In the genomic region with DNA sequence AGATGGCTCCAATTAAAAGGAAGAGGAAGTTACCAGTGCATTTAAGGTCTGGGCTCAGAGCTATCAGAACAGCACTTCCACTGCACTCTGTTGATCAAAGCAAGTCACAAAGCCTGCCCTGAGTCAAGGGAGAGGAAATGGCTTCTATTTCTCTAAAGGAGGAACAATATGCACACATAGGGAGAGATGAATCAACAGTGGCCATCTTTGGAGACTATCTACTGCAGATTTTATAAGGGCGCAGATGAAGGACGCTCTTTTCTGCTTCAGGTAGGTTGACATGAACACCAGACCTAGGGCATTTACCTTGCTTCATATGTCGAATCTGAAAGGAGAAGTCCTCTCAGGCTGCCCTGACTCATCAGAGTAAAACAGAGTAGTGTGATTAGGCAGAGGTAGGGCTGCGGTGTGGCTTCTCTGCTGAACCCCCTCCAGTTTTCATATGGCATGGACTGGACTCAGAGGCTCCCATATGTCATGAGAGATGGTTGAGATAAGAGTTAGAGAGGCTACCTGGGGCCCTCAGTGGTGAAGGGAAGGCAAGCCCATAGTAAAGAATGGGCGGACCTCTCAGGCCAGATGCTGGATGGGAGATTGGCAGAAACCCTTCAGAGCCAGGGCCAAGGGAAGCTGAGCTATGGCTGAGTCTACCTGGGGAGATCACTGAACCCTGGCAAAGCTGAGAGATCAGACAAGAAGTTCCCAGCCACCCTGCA, we compare ENCODE assay signal across 8 cellular contexts.
A peak's percentile ranks its signal among the peaks of the same experiment; 100 is the strongest.
DNase-seq lines count a peak whose midpoint lies in the region; ATAC-seq lines count a peak whose summit lies in the region.

No MANE protein-coding gene starts in this region.

- peak; percentile 52 for ATAC-seq in GM18870 (IDR thresholded peaks at IDR 0.05; ENCODE audit: unreplicated experiment)
- peak; percentile 73 for ATAC-seq in HG02938 (IDR thresholded peaks at IDR 0.05; ENCODE audit: unreplicated experiment)
- peak; percentile 52 for ATAC-seq in effector memory CD8-positive, alpha-beta T cell (replicated peaks)

- H3K27me3 Mint-ChIP-seq in effector memory CD8-positive, alpha-beta T cell: no peaks in the 10 kb centered on the region

- no peaks in the 10 kb centered on the region for H3K9me3 Mint-ChIP-seq in effector memory CD8-positive, alpha-beta T cell

- H3K36me3 Mint-ChIP-seq in effector memory CD8-positive, alpha-beta T cell (ENCODE audit: insufficient read depth): peaks cover 8% of the 10 kb centered on the region

- peak overlapping the region; percentile 33 to 50 for H3K4me3 Mint-ChIP-seq in effector memory CD8-positive, alpha-beta T cell

- peak overlapping the region; percentile 64 to 91 for H3K27ac Mint-ChIP-seq in effector memory CD8-positive, alpha-beta T cell

- DNase-seq in SKM-1 (lab: John Stamatoyannopoulos, UW; ENCODE audit: unreplicated experiment) (peak; percentile 8), NCI-H510A treated with DMSO at 0.1 percent for 48 hours (lab: John Stamatoyannopoulos, UW) (no peak), HuH-7.5 (ENCODE audit: low spot score) (no peak), cortex of kidney (lab: John Stamatoyannopoulos, UW) (no peak), NCI-H1417 treated with DMSO at 0.1 percent for 48 hours (lab: John Stamatoyannopoulos, UW) (no peak)
- DNase-seq in effector memory CD8-positive, alpha-beta T cell: no peak

- H3K4me1 Mint-ChIP-seq in effector memory CD8-positive, alpha-beta T cell (ENCODE audit: low read depth in 2 of 2): peaks cover 38 to 48% of the 10 kb centered on the region in 2 donors
